9 cellular contexts compared by ENCODE assay signal in the genomic region with DNA sequence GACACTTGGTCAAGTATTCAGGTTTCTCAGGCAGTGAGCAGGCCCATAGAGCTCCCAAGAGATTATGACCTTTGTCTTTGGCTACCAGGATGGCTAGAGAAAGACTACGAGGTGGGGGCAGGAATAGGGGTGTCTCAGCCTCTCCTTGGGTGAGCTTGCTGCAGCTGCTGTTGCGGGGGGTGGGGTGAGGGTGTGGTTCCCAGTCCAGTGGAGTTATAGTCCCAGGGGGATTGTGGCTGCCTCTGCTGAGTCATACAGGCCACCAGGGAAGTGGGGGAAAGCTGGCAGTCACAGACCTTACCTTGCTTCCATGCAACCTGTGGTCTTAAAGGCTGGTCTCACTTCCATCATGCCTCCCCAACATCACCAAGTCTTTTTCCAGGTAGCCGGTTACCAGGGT. TPM values are rescaled to one million over a fixed set of nuclear protein-coding genes. Genes with fewer than 3 reads are reported as not detected.
DNase-seq lines count a peak whose midpoint lies in the region; ATAC-seq and TF ChIP-seq lines count a peak whose summit lies in the region.
"Had no signal": no experiment of that assay in that cellular context is flagged by ENCODE, and none has a peak within 500 bp of the region (broad histone marks: within the 10 kb centered on the region; RNA-seq: fewer than 3 reads in every experiment).

No MANE protein-coding gene starts in this region.

- CTCF ChIA-PET in MCF 10A (lab: Yijun Ruan, JAX), result interaction anchor here (0.7 kb wide), 1 partner anchor 21 kb away, joined by 5 read pairs; no protein-coding TSS in a partner anchor
- CTCF ChIA-PET in mammary epithelial cell (lab: Charles Lee; ENCODE audit: low non-redundant PET), result no interaction called here

- H2AFZ ChIP-seq in mammary epithelial cell (ENCODE audit: low read depth, low read length), result no peak overlapping the region
- no peak overlapping the region for H2AFZ ChIP-seq in OCI-LY3 (ENCODE audit: low read depth, low read length)

- no peak overlapping the region for H3K9ac ChIP-seq in mammary epithelial cell (ENCODE audit: insufficient read depth, low read length)
- no peak overlapping the region for H3K9ac ChIP-seq in OCI-LY3 (ENCODE audit: low read length)

- DNase-seq in MCF 10A (ENCODE audit: unreplicated experiment) (peak; percentile 38), mammary epithelial cell (no peak), T-helper 9 cell (no peak), AML-193 (lab: John Stamatoyannopoulos, UW) (no peak), SW 1271 (lab: John Stamatoyannopoulos, UW) (no peak)
- DNase-seq in stimulated activated naive B cell treated with anti-CD40 and anti-IgM and Interleukin-4, amounts not matched to agents 10 μg/mL and 1 μg/mL and 100 μg/mL, for 72 hours, result peak; percentile 75
- DNase-seq: effector memory CD4-positive, alpha-beta T cell had no signal

- no peak overlapping the region for H3K27ac Mint-ChIP-seq in MCF 10A (ENCODE audit: low read depth, unreplicated experiment)
- H3K27ac Mint-ChIP-seq in stimulated activated naive B cell treated with anti-CD40 and anti-IgM and Interleukin-4, amounts not matched to agents 10 μg/mL and 1 μg/mL and 100 μg/mL, for 72 hours, result peak overlapping the region; percentile 62

- intact Hi-C loops in MCF 10A (cut with micrococcal nuclease), result no loop called here
- intact Hi-C loops in mammary epithelial cell (cut with micrococcal nuclease), result no loop called here

- H4K20me1 ChIP-seq in mammary epithelial cell (ENCODE audit: insufficient read depth, low read length), result no peaks in the 10 kb centered on the region
- peaks cover 30% of the 10 kb centered on the region; the same call in 1 of the 2 replicates for H4K20me1 ChIP-seq in OCI-LY3 (ENCODE audit: insufficient read depth, low read length)

- H3K36me3 Mint-ChIP-seq in MCF 10A (ENCODE audit: insufficient read depth, unreplicated experiment), result peaks cover 3% of the 10 kb centered on the region
- peaks cover 17 to 29% of the 10 kb centered on the region in 2 donors for H3K36me3 Mint-ChIP-seq in stimulated activated naive B cell treated with anti-CD40 and anti-IgM and Interleukin-4, amounts not matched to agents 10 μg/mL and 1 μg/mL and 100 μg/mL, for 72 hours

- peak; percentile 68 for ATAC-seq in HG02798 (IDR thresholded peaks at IDR 0.05; ENCODE audit: poor library complexity, unreplicated experiment)
- peak; percentile 90 to 91 for ATAC-seq in stimulated activated naive B cell treated with anti-CD40 and anti-IgM and Interleukin-4, amounts not matched to agents 10 μg/mL and 1 μg/mL and 100 μg/mL, for 72 hours (replicated peaks)

- peaks cover 7% of the 10 kb centered on the region for H3K9me3 Mint-ChIP-seq in MCF 10A (ENCODE audit: unreplicated experiment)
- H3K9me3 Mint-ChIP-seq in stimulated activated naive B cell treated with anti-CD40 and anti-IgM and Interleukin-4, amounts not matched to agents 10 μg/mL and 1 μg/mL and 100 μg/mL, for 72 hours, result peaks cover 0 to 4% of the 10 kb centered on the region in 2 donors

- no peaks in the 10 kb centered on the region for H3K9me3 ChIP-seq in mammary epithelial cell (replicated peaks; ENCODE audit: insufficient read depth, low read length)
- no peaks in the 10 kb centered on the region for H3K9me3 ChIP-seq in OCI-LY3 (ENCODE audit: insufficient read depth, low read length)

- no peak for TF ChIP-seq CTCF in MCF 10A (IDR thresholded peaks at IDR 0.05; ENCODE audit: unreplicated experiment)
- TF ChIP-seq CTCF in mammary epithelial cell (conservative IDR thresholded peaks at IDR 0.05 in 1 of 2, IDR thresholded peaks at IDR 0.05 in 1 of 2; ENCODE audit: extremely low read depth in 1 of 2, insufficient read depth in 1 of 2, low read depth in 1 of 2, low read length in 2 of 2), result no peak
- TF ChIP-seq CTCF in OCI-LY3 (IDR thresholded peaks at IDR 0.05; ENCODE audit: low read depth, low read length), result no peak

- H3K4me2 ChIP-seq in mammary epithelial cell (ENCODE audit: insufficient read depth, low read depth, low read length), result no peak overlapping the region
- H3K4me2 ChIP-seq in OCI-LY3 (ENCODE audit: low read length), result peak overlapping the region; percentile 16

- H3K4me1 ChIP-seq in mammary epithelial cell (ENCODE audit: insufficient read depth, low read length) (no peaks in the 10 kb centered on the region), OCI-LY3 (ENCODE audit: low read length) (peaks cover 11% of the 10 kb centered on the region)

- dilution Hi-C loops in mammary epithelial cell (cut with HindIII; ENCODE audit: low sequenced_read_pairs), result no loop called here

- BruUV-seq in MCF 10A (replicated peaks; lab: Mats Ljungman, UMichigan) (no TSS peak), mammary epithelial cell (replicated peaks; lab: Mats Ljungman, UMichigan) (no TSS peak)

- H3K4me3 ChIP-seq in mammary epithelial cell (replicated peaks in 1 of 3; ENCODE audit: insufficient read depth in 1 of 3, low read depth in 2 of 3, low read length in 3 of 3) (no peak overlapping the region), OCI-LY3 (ENCODE audit: low read length) (no peak overlapping the region)

- H3K27me3 ChIP-seq in mammary epithelial cell (ENCODE audit: insufficient read depth, low read length) (no peaks in the 10 kb centered on the region), OCI-LY3 (ENCODE audit: low read depth, low read length) (no peaks in the 10 kb centered on the region)

- no peaks in the 10 kb centered on the region for H3K27me3 Mint-ChIP-seq in MCF 10A (ENCODE audit: insufficient read depth, unreplicated experiment)
- H3K27me3 Mint-ChIP-seq in stimulated activated naive B cell treated with anti-CD40 and anti-IgM and Interleukin-4, amounts not matched to agents 10 μg/mL and 1 μg/mL and 100 μg/mL, for 72 hours, result no peaks in the 10 kb centered on the region

- H3K36me3 ChIP-seq in mammary epithelial cell (ENCODE audit: insufficient read depth, low read length) (peaks cover 3% of the 10 kb centered on the region), OCI-LY3 (replicated peaks; ENCODE audit: low read depth, low read length) (no peaks in the 10 kb centered on the region)

- peaks cover 13% of the 10 kb centered on the region for H3K4me1 Mint-ChIP-seq in MCF 10A (ENCODE audit: insufficient read depth, unreplicated experiment)
- peaks cover 36 to 61% of the 10 kb centered on the region in 2 donors for H3K4me1 Mint-ChIP-seq in stimulated activated naive B cell treated with anti-CD40 and anti-IgM and Interleukin-4, amounts not matched to agents 10 μg/mL and 1 μg/mL and 100 μg/mL, for 72 hours

- POLR2A ChIA-PET in MCF 10A (lab: Yijun Ruan, JAX), result interaction anchor here (0.6 kb wide), 1 partner anchor 9 kb away, joined by 4 read pairs; no protein-coding TSS in a partner anchor

- WGBS in mammary epithelial cell (ENCODE audit: low coverage, missing lambda C conversion rate), result 95% methylated on average over 3 of the region's 3 CpGs

- H3K79me2 ChIP-seq in mammary epithelial cell (ENCODE audit: insufficient read depth, low read length), result peaks cover 94% of the 10 kb centered on the region
- peaks cover 60% of the 10 kb centered on the region for H3K79me2 ChIP-seq in OCI-LY3 (ENCODE audit: low read length)

- H3K27ac ChIP-seq in mammary epithelial cell (ENCODE audit: insufficient read depth, low read depth, low read length) (no peak overlapping the region), OCI-LY3 (ENCODE audit: low read length) (no peak overlapping the region)

- in situ Hi-C loops in mammary epithelial cell (cut with MboI; ENCODE audit: low sequenced_read_pairs in 2 of 2), result no loop called here

- H3K4me3 Mint-ChIP-seq in MCF 10A (ENCODE audit: unreplicated experiment), result no peak overlapping the region
- peak overlapping the region; percentile 7 to 30 for H3K4me3 Mint-ChIP-seq in stimulated activated naive B cell treated with anti-CD40 and anti-IgM and Interleukin-4, amounts not matched to agents 10 μg/mL and 1 μg/mL and 100 μg/mL, for 72 hours

RNA-seq across cellular contexts. Expression of gene ATP2C1, which starts 31.7 kb away (rescaled TPM):
- total RNA-seq in MCF 10A (2022) (52.7 and 61.0 TPM in 2 replicates), mammary epithelial cell (100 to 1,000 TPM; 111 to 116 TPM)
- 72.5 TPM for polyA plus RNA-seq in mammary epithelial cell
- polyA minus RNA-seq in mammary epithelial cell, result 93.4 TPM

Comparison
In these comparisons a context has a peak if more than half of its experiments do, and no peak if none do; other contexts are left out.
1. DNase-seq: peak in MCF 10A (single experiment) and stimulated activated naive B cell treated with anti-CD40 and anti-IgM and Interleukin-4, amounts not matched to agents 10 μg/mL and 1 μg/mL and 100 μg/mL, for 72 hours (single experiment); none in mammary epithelial cell (single experiment), T-helper 9 cell (single experiment), AML-193 (0 of 2) and SW 1271 (0 of 2).